8 cellular contexts compared by ENCODE assay signal in genomic region chr1:156500578-156500846, GRCh38. TPM values are rescaled to one million over a fixed set of nuclear protein-coding genes. Genes with fewer than 3 reads are reported as not detected.
DNase-seq lines count a peak whose midpoint lies in the region; ATAC-seq lines count a peak whose summit lies in the region.

Gene MEF2D, minus strand, starts transcription at chr1:156500775. Its CDS starts 17,483 bp downstream, at chr1:156483292.

- no peaks in the 10 kb centered on the region for H3K9me3 Mint-ChIP-seq in naive B cell

- H3K4me3 Mint-ChIP-seq in naive B cell: peak within 1 kb of the TSS; percentile 79 to 97 (median 92)

- peak within 1 kb of the TSS; percentile 97 for H3K9ac ChIP-seq in endocrine pancreas (ENCODE audit: control insufficient read depth, insufficient read depth, low read length)

- H3K4me1 ChIP-seq in endocrine pancreas (ENCODE audit: control insufficient read depth, insufficient read depth, low read length): peaks cover 6% of the 10 kb centered on the region

- peak within 1 kb of the TSS; percentile 99 to 100 (median 100) for H3K27ac Mint-ChIP-seq in naive B cell

- ATAC-seq in GM18909 (IDR thresholded peaks at IDR 0.05; ENCODE audit: poor library complexity, unreplicated experiment) (peak; percentile 1), naive B cell (ENCODE audit: low read depth in 2 of 2) (no peak)

- no peaks in the 10 kb centered on the region for H3K9me3 ChIP-seq in endocrine pancreas (ENCODE audit: control insufficient read depth, low read length)

- H3K36me3 ChIP-seq in endocrine pancreas (ENCODE audit: control insufficient read depth, insufficient read depth, low read length): no peaks in the 10 kb centered on the region

- H3K4me1 Mint-ChIP-seq in naive B cell: peaks cover 66 to 79% (median 71%) of the 10 kb centered on the region in 3 donors

- H3K36me3 Mint-ChIP-seq in naive B cell: no peaks in the 10 kb centered on the region

- DNase-seq in NCI-H460 (ENCODE audit: extremely low read depth, low read depth): no peak
- DNase-seq in naive B cell: no peak
- no peak for DNase-seq in epidermal melanocyte (ENCODE audit: insufficient read length, low spot score)
- DNase-seq in NCI-H748 (lab: John Stamatoyannopoulos, UW; ENCODE audit: unreplicated experiment): no peak
- no peak for DNase-seq in SK-N-DZ (ENCODE audit: low spot score)
- no peak for DNase-seq in NCI-H146 treated with DMSO at 0.1 percent for 48 hours (lab: John Stamatoyannopoulos, UW; ENCODE audit: unreplicated experiment)

- no peaks in the 10 kb centered on the region for H3K27me3 Mint-ChIP-seq in naive B cell

- H3K4me3 ChIP-seq in endocrine pancreas (ENCODE audit: control insufficient read depth, insufficient read depth, low read length): peak within 1 kb of the TSS; percentile 41

- H3K27me3 ChIP-seq in endocrine pancreas (ENCODE audit: control insufficient read depth, insufficient read depth, low read length): no peaks in the 10 kb centered on the region

RNA-seq across cellular contexts. Expression of gene MEF2D, which starts in this region (rescaled TPM):
- total RNA-seq in NCI-H460 (2014; rRNA removed; shearing (Covaris generic)): 23.8 and 26.3 TPM in 2 replicates
- polyA plus RNA-seq in NCI-H460 (2014; cell fraction: nucleus; rRNA removed): 13.9 and 18.0 TPM in 2 replicates
- polyA plus RNA-seq in naive B cell (ENCODE audit: low read depth in 6 of 6): 10 to 100 TPM in 3 of 6 donors, 1 to 10 TPM in 3; 6.9 to 15.8 (median 9.1) TPM
- polyA plus RNA-seq in SK-N-DZ (2014; cell fraction: cytosol; rRNA removed): 5.8 and 6.3 TPM in 2 replicates
- 11.9 and 15.0 TPM in 2 replicates for polyA plus RNA-seq in SK-N-DZ (2014; cell fraction: nucleus; rRNA removed)
